ENCODE assay signal across 1 cellular context in the genomic region with DNA sequence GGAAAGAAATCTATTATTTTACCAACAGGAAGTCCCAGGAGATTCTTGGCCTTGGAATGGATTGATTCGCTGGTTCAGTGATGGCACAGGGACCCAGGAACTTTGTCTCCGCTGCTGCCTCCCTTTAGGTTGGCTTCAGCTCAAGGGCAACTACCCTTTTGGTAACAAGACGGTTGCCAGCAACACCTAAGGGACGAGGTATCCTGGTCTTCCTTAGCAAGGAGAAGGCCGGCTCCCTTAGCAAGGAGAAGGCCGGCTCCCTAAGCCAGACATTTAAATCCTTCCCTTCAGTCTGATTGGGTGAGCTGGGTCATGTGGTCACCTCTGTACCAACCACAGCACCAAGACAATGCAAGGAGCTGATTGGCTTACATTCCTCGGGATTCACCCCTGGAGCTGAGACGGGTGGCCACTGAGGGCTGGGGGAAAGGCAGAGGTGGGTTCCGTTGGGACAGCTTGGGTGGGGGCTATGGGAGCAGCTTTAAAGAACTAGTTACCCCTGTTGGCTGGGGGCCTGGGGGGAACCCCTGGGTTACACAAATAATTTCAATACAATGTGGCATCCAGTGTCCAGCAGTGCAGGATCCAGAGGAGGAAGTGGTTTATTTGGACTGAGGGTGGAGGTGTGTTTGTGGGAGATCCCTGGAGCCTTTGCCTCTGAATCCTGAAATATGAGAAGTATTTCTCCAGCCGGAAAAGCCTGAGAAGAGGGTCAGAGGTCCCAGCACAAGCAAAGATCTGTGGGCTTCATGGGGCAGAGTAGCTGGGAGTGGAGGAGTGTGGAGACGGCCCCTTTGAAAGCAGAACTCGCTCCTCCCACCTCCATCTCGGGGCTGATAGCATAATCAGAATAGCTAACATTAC.
TF ChIP-seq lines count a peak whose summit lies in the region.

No MANE protein-coding gene starts in this region.

TF ChIP-seq in HepG2, 621 proteins besides CTCF, POLR2A, EP300 and RAD21 (continued from another document and continues in another):
- TF ChIP-seq MEF2D (CRISPR knock-in tag; IDR thresholded peaks at IDR 0.05) (0 out of 2 replicates have a peak, but pooled peaks have one; percentile 41), NR2F6 (IDR thresholded peaks at IDR 0.05) (peak; percentile 78), NR2F6 (CRISPR knock-in tag; IDR thresholded peaks at IDR 0.05) (peak; percentile 59; the same call in 1 of the 2 replicates), ELF3 (CRISPR knock-in tag; IDR thresholded peaks at IDR 0.05) (peak; percentile 37; the same call in 1 of the 2 replicates), GATA4 (IDR thresholded peaks at IDR 0.05; ENCODE audit: borderline replicate concordance, low read depth) (peak; percentile 64; the same call in 1 of the 2 replicates), ZNF644 (CRISPR knock-in tag; IDR thresholded peaks at IDR 0.05; ENCODE audit: low read depth) (no peak), ATRX (CRISPR knock-in tag; IDR thresholded peaks at IDR 0.05; ENCODE audit: borderline replicate concordance) (no peak), SP4 (CRISPR knock-in tag; IDR thresholded peaks at IDR 0.05) (peak; percentile 42), CREM (IDR thresholded peaks at IDR 0.05) (no peak; the same call in 1 of the 2 replicates), CREM (CRISPR knock-in tag; IDR thresholded peaks at IDR 0.05) (no peak), KMT2B (CRISPR knock-in tag; IDR thresholded peaks at IDR 0.05) (peak; percentile 39; the same call in 1 of the 2 replicates), ARNT2 (CRISPR knock-in tag; IDR thresholded peaks at IDR 0.05; ENCODE audit: low read depth) (peak; percentile 61), ZBTB21 (CRISPR knock-in tag; IDR thresholded peaks at IDR 0.05) (no peak)
- TF ChIP-seq, protein P1, sequence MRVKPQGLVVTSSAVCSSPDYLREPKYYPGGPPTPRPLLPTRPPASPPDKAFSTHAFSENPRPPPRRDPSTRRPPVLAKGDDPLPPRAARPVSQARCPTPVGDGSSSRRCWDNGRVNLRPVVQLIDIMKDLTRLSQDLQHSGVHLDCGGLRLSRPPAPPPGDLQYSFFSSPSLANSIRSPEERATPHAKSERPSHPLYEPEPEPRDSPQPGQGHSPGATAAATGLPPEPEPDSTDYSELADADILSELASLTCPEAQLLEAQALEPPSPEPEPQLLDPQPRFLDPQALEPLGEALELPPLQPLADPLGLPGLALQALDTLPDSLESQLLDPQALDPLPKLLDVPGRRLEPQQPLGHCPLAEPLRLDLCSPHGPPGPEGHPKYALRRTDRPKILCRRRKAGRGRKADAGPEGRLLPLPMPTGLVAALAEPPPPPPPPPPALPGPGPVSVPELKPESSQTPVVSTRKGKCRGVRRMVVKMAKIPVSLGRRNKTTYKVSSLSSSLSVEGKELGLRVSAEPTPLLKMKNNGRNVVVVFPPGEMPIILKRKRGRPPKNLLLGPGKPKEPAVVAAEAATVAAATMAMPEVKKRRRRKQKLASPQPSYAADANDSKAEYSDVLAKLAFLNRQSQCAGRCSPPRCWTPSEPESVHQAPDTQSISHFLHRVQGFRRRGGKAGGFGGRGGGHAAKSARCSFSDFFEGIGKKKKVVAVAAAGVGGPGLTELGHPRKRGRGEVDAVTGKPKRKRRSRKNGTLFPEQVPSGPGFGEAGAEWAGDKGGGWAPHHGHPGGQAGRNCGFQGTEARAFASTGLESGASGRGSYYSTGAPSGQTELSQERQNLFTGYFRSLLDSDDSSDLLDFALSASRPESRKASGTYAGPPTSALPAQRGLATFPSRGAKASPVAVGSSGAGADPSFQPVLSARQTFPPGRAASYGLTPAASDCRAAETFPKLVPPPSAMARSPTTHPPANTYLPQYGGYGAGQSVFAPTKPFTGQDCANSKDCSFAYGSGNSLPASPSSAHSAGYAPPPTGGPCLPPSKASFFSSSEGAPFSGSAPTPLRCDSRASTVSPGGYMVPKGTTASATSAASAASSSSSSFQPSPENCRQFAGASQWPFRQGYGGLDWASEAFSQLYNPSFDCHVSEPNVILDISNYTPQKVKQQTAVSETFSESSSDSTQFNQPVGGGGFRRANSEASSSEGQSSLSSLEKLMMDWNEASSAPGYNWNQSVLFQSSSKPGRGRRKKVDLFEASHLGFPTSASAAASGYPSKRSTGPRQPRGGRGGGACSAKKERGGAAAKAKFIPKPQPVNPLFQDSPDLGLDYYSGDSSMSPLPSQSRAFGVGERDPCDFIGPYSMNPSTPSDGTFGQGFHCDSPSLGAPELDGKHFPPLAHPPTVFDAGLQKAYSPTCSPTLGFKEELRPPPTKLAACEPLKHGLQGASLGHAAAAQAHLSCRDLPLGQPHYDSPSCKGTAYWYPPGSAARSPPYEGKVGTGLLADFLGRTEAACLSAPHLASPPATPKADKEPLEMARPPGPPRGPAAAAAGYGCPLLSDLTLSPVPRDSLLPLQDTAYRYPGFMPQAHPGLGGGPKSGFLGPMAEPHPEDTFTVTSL (CRISPR knock-in tag; IDR thresholded peaks at IDR 0.05; ENCODE audit: borderline replicate concordance) = peak; percentile 43; the same call in 1 of the 2 replicates
- TF ChIP-seq, protein P2, sequence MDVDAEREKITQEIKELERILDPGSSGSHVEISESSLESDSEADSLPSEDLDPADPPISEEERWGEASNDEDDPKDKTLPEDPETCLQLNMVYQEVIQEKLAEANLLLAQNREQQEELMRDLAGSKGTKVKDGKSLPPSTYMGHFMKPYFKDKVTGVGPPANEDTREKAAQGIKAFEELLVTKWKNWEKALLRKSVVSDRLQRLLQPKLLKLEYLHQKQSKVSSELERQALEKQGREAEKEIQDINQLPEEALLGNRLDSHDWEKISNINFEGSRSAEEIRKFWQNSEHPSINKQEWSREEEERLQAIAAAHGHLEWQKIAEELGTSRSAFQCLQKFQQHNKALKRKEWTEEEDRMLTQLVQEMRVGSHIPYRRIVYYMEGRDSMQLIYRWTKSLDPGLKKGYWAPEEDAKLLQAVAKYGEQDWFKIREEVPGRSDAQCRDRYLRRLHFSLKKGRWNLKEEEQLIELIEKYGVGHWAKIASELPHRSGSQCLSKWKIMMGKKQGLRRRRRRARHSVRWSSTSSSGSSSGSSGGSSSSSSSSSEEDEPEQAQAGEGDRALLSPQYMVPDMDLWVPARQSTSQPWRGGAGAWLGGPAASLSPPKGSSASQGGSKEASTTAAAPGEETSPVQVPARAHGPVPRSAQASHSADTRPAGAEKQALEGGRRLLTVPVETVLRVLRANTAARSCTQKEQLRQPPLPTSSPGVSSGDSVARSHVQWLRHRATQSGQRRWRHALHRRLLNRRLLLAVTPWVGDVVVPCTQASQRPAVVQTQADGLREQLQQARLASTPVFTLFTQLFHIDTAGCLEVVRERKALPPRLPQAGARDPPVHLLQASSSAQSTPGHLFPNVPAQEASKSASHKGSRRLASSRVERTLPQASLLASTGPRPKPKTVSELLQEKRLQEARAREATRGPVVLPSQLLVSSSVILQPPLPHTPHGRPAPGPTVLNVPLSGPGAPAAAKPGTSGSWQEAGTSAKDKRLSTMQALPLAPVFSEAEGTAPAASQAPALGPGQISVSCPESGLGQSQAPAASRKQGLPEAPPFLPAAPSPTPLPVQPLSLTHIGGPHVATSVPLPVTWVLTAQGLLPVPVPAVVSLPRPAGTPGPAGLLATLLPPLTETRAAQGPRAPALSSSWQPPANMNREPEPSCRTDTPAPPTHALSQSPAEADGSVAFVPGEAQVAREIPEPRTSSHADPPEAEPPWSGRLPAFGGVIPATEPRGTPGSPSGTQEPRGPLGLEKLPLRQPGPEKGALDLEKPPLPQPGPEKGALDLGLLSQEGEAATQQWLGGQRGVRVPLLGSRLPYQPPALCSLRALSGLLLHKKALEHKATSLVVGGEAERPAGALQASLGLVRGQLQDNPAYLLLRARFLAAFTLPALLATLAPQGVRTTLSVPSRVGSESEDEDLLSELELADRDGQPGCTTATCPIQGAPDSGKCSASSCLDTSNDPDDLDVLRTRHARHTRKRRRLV (CRISPR knock-in tag; IDR thresholded peaks at IDR 0.05) = no peak
- TF ChIP-seq, protein P3, sequence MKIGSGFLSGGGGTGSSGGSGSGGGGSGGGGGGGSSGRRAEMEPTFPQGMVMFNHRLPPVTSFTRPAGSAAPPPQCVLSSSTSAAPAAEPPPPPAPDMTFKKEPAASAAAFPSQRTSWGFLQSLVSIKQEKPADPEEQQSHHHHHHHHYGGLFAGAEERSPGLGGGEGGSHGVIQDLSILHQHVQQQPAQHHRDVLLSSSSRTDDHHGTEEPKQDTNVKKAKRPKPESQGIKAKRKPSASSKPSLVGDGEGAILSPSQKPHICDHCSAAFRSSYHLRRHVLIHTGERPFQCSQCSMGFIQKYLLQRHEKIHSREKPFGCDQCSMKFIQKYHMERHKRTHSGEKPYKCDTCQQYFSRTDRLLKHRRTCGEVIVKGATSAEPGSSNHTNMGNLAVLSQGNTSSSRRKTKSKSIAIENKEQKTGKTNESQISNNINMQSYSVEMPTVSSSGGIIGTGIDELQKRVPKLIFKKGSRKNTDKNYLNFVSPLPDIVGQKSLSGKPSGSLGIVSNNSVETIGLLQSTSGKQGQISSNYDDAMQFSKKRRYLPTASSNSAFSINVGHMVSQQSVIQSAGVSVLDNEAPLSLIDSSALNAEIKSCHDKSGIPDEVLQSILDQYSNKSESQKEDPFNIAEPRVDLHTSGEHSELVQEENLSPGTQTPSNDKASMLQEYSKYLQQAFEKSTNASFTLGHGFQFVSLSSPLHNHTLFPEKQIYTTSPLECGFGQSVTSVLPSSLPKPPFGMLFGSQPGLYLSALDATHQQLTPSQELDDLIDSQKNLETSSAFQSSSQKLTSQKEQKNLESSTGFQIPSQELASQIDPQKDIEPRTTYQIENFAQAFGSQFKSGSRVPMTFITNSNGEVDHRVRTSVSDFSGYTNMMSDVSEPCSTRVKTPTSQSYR (CRISPR knock-in tag; IDR thresholded peaks at IDR 0.05; ENCODE audit: borderline replicate concordance) = 0 out of 2 replicates have a peak, but pooled peaks have one; percentile 5
- TF ChIP-seq, protein P4, sequence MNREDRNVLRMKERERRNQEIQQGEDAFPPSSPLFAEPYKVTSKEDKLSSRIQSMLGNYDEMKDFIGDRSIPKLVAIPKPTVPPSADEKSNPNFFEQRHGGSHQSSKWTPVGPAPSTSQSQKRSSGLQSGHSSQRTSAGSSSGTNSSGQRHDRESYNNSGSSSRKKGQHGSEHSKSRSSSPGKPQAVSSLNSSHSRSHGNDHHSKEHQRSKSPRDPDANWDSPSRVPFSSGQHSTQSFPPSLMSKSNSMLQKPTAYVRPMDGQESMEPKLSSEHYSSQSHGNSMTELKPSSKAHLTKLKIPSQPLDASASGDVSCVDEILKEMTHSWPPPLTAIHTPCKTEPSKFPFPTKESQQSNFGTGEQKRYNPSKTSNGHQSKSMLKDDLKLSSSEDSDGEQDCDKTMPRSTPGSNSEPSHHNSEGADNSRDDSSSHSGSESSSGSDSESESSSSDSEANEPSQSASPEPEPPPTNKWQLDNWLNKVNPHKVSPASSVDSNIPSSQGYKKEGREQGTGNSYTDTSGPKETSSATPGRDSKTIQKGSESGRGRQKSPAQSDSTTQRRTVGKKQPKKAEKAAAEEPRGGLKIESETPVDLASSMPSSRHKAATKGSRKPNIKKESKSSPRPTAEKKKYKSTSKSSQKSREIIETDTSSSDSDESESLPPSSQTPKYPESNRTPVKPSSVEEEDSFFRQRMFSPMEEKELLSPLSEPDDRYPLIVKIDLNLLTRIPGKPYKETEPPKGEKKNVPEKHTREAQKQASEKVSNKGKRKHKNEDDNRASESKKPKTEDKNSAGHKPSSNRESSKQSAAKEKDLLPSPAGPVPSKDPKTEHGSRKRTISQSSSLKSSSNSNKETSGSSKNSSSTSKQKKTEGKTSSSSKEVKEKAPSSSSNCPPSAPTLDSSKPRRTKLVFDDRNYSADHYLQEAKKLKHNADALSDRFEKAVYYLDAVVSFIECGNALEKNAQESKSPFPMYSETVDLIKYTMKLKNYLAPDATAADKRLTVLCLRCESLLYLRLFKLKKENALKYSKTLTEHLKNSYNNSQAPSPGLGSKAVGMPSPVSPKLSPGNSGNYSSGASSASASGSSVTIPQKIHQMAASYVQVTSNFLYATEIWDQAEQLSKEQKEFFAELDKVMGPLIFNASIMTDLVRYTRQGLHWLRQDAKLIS (CRISPR knock-in tag; IDR thresholded peaks at IDR 0.05) = 0 out of 2 replicates have a peak, but pooled peaks have one; percentile 68
- TF ChIP-seq, protein P5, sequence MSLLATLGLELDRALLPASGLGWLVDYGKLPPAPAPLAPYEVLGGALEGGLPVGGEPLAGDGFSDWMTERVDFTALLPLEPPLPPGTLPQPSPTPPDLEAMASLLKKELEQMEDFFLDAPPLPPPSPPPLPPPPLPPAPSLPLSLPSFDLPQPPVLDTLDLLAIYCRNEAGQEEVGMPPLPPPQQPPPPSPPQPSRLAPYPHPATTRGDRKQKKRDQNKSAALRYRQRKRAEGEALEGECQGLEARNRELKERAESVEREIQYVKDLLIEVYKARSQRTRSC (CRISPR knock-in tag; IDR thresholded peaks at IDR 0.05; ENCODE audit: low read depth) = no peak
- TF ChIP-seq, protein P6, sequence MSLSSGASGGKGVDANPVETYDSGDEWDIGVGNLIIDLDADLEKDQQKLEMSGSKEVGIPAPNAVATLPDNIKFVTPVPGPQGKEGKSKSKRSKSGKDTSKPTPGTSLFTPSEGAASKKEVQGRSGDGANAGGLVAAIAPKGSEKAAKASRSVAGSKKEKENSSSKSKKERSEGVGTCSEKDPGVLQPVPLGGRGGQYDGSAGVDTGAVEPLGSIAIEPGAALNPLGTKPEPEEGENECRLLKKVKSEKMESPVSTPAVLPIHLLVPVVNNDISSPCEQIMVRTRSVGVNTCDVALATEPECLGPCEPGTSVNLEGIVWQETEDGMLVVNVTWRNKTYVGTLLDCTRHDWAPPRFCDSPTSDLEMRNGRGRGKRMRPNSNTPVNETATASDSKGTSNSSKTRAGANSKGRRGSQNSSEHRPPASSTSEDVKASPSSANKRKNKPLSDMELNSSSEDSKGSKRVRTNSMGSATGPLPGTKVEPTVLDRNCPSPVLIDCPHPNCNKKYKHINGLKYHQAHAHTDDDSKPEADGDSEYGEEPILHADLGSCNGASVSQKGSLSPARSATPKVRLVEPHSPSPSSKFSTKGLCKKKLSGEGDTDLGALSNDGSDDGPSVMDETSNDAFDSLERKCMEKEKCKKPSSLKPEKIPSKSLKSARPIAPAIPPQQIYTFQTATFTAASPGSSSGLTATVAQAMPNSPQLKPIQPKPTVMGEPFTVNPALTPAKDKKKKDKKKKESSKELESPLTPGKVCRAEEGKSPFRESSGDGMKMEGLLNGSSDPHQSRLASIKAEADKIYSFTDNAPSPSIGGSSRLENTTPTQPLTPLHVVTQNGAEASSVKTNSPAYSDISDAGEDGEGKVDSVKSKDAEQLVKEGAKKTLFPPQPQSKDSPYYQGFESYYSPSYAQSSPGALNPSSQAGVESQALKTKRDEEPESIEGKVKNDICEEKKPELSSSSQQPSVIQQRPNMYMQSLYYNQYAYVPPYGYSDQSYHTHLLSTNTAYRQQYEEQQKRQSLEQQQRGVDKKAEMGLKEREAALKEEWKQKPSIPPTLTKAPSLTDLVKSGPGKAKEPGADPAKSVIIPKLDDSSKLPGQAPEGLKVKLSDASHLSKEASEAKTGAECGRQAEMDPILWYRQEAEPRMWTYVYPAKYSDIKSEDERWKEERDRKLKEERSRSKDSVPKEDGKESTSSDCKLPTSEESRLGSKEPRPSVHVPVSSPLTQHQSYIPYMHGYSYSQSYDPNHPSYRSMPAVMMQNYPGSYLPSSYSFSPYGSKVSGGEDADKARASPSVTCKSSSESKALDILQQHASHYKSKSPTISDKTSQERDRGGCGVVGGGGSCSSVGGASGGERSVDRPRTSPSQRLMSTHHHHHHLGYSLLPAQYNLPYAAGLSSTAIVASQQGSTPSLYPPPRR (CRISPR knock-in tag; IDR thresholded peaks at IDR 0.05; ENCODE audit: borderline replicate concordance) = peak; percentile 49; the same call in 1 of the 2 replicates
- TF ChIP-seq, protein P7, sequence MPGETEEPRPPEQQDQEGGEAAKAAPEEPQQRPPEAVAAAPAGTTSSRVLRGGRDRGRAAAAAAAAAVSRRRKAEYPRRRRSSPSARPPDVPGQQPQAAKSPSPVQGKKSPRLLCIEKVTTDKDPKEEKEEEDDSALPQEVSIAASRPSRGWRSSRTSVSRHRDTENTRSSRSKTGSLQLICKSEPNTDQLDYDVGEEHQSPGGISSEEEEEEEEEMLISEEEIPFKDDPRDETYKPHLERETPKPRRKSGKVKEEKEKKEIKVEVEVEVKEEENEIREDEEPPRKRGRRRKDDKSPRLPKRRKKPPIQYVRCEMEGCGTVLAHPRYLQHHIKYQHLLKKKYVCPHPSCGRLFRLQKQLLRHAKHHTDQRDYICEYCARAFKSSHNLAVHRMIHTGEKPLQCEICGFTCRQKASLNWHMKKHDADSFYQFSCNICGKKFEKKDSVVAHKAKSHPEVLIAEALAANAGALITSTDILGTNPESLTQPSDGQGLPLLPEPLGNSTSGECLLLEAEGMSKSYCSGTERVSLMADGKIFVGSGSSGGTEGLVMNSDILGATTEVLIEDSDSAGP (CRISPR knock-in tag; IDR thresholded peaks at IDR 0.05; ENCODE audit: borderline replicate concordance) = peak; percentile 86
